17 cellular contexts compared by ENCODE assay signal in the genomic region with DNA sequence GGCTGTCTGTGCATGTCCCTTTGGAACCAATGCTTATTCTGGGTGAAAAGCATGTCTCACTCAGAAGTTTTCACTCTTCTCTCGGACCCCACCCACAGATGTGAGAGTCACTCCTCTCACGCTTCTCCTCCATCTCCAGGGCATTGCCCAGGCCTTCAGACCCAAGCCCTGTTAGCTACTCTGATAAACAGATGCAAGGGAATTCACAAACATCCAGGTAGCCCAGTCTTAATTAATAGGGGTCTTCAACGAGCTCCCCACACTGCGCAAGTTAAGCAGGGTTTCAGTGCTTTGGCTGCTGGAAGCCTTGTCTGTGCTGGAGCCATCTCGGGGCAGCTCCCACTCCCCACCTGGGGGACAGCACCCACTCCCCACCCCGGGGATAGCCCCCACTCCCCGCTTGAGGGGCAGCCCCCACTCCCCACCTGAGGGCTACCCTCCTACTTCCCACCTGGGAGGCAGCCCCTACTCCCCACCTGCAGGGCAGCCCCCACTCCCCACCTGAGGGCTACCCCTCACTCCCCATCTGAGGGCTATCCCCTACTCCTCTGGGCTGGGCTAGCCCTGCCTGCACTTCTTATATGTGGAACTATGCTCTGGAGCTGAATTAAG. TPM values are rescaled to one million over a fixed set of nuclear protein-coding genes. Genes with fewer than 3 reads are reported as not detected.
DNase-seq lines count a peak whose midpoint lies in the region; ATAC-seq and TF ChIP-seq lines count a peak whose summit lies in the region.
"Had no signal": no experiment of that assay in that cellular context is flagged by ENCODE, and none has a peak within 500 bp of the region (broad histone marks: within the 10 kb centered on the region; RNA-seq: fewer than 3 reads in every experiment).

No MANE protein-coding gene starts in this region.

- 92% methylated on average over 7 of the region's 7 CpGs for WGBS in right cardiac atrium

- no peaks in the 10 kb centered on the region for H3K79me2 ChIP-seq in fibroblast of lung (ENCODE audit: control insufficient read depth, insufficient read depth, low read length)
- H3K79me2 ChIP-seq in parathyroid adenoma, result no peaks in the 10 kb centered on the region

- peaks cover 14% of the 10 kb centered on the region for H3K4me1 ChIP-seq in right cardiac atrium (ENCODE audit: control insufficient read depth, insufficient read depth, low read length)
- H3K4me1 ChIP-seq in fibroblast of lung (ENCODE audit: control insufficient read depth, extremely low read depth, insufficient read depth, low read length), result peaks cover 20% of the 10 kb centered on the region
- no peaks in the 10 kb centered on the region for H3K4me1 ChIP-seq in parathyroid adenoma
- H3K4me1 ChIP-seq in uterus, result no peaks in the 10 kb centered on the region

- H3K36me3 ChIP-seq in fibroblast of lung (ENCODE audit: control insufficient read depth, insufficient read depth, low read length), result no peaks in the 10 kb centered on the region
- H3K36me3 ChIP-seq in parathyroid adenoma (ENCODE audit: control insufficient read depth, insufficient read depth, low read length), result no peaks in the 10 kb centered on the region
- H3K36me3 ChIP-seq in uterus, result no peaks in the 10 kb centered on the region
- no peaks in the 10 kb centered on the region for H3K36me3 ChIP-seq in brain microvascular endothelial cell (replicated peaks)

- TF ChIP-seq POLR2A in uterus (IDR thresholded peaks at IDR 0.05), result no peak

- intact Hi-C loops in right cardiac atrium (cut with DNase I) (no loop called here), left cardiac atrium (cut with DNase I) (no loop called here), uterus (cut with DNase I; ENCODE audit: low total_unique reads) (loop anchor here (10.0 kb wide), 1 partner anchor 175 kb away; no protein-coding TSS in a partner anchor)

- ATAC-seq in right cardiac atrium (no peak), left cardiac atrium (no peak)
- ATAC-seq: activated CD8-positive, alpha-beta memory T cell treated with anti-CD3 and anti-CD28 coated beads, Interleukin-2, amount 10 ng/mL, durations not matched to agents 7 days and 5 days had no signal

- in situ Hi-C loops in brain microvascular endothelial cell (cut with HindIII; ENCODE audit: low pct_ligation_motif_present, low sequenced_read_pairs), result no loop called here

- H3K9ac ChIP-seq in fibroblast of lung (ENCODE audit: insufficient read depth, low read length), result no peak overlapping the region
- H3K9ac ChIP-seq in parathyroid adenoma, result no peak overlapping the region

- H3K27me3 ChIP-seq in right cardiac atrium (ENCODE audit: control insufficient read depth, insufficient read depth) (no peaks in the 10 kb centered on the region), fibroblast of lung (ENCODE audit: control insufficient read depth, insufficient read depth, low read length) (no peaks in the 10 kb centered on the region), parathyroid adenoma (ENCODE audit: control insufficient read depth, insufficient read depth, low read length) (no peaks in the 10 kb centered on the region), uterus (no peaks in the 10 kb centered on the region), brain microvascular endothelial cell (replicated peaks) (no peaks in the 10 kb centered on the region)

- no peaks in the 10 kb centered on the region for H4K20me1 ChIP-seq in fibroblast of lung (ENCODE audit: control insufficient read depth, extremely low read depth, insufficient read depth, low read length)

- no peak for DNase-seq in right cardiac atrium
- DNase-seq in left cardiac atrium, result no peak
- DNase-seq in fibroblast of lung (ENCODE audit: low read depth in 2 of 2), result no peak
- DNase-seq in uterus, result no peak
- DNase-seq in brain microvascular endothelial cell, result no peak
- no peak for DNase-seq in DMS79 (lab: John Stamatoyannopoulos, UW)
- DNase-seq in NCI-H82 (lab: John Stamatoyannopoulos, UW), result no peak
- DNase-seq: activated CD4-positive, alpha-beta T cell treated with anti-CD3 and anti-CD28 coated beads for 48 hours; activated CD8-positive, alpha-beta memory T cell treated with anti-CD3 and anti-CD28 coated beads, Interleukin-2, amount 10 ng/mL, durations not matched to agents 7 days and 5 days; EL; islet precursor cell; NCI-H1105 treated with DMSO at 0.1 percent for 48 hours; NCI-H2107; SHP77 treated with DMSO at 0.1 percent for 48 hours; stimulated activated CD4-positive, alpha-beta T cell treated with anti-CD3 and anti-CD28 coated beads, Interleukin-4, amount 100 ng/mL, for 4 hours had no signal

- H3K27ac ChIP-seq in right cardiac atrium (ENCODE audit: low read length) (peak overlapping the region; percentile 96), fibroblast of lung (ENCODE audit: insufficient read depth, low read length) (peak overlapping the region; percentile 79), parathyroid adenoma (peak overlapping the region; percentile 42), uterus (peak overlapping the region; percentile 15 to 49), brain microvascular endothelial cell (no peak overlapping the region)
- H3K27ac ChIP-seq: A549 had no signal

- H3K9me3 ChIP-seq in right cardiac atrium (ENCODE audit: control insufficient read depth, low read length), result no peaks in the 10 kb centered on the region
- H3K9me3 ChIP-seq in fibroblast of lung (ENCODE audit: control insufficient read depth, insufficient read depth, low read depth, low read length), result no peaks in the 10 kb centered on the region
- no peaks in the 10 kb centered on the region for H3K9me3 ChIP-seq in parathyroid adenoma (ENCODE audit: control insufficient read depth, low read length)
- H3K9me3 ChIP-seq in uterus, result no peaks in the 10 kb centered on the region
- H3K9me3 ChIP-seq: A549 had no signal

- H3K4me3 ChIP-seq in right cardiac atrium (ENCODE audit: low read length) (no peak overlapping the region), fibroblast of lung (replicated peaks in 1 of 4; ENCODE audit: control extremely low read depth in 1 of 4, insufficient read depth in 1 of 4, low read depth in 3 of 4, low read length in 4 of 4) (no peak overlapping the region), parathyroid adenoma (ENCODE audit: low read depth, low read length) (no peak overlapping the region), uterus (no peak overlapping the region), brain microvascular endothelial cell (ENCODE audit: low read depth, low read length) (no peak overlapping the region)
- H3K4me3 ChIP-seq: A549 had no signal

- no peak overlapping the region for H2AFZ ChIP-seq in fibroblast of lung (ENCODE audit: low read length)
- H2AFZ ChIP-seq in parathyroid adenoma, result no peak overlapping the region

- H3K4me2 ChIP-seq in fibroblast of lung (ENCODE audit: extremely low read depth, insufficient read depth, low read length), result no peak overlapping the region
- H3K4me2 ChIP-seq in parathyroid adenoma (ENCODE audit: low read length), result no peak overlapping the region
- H3K4me2 ChIP-seq: A549 had no signal

- TF ChIP-seq CTCF in fibroblast of lung (conservative IDR thresholded peaks at IDR 0.05 in 1 of 2, IDR thresholded peaks at IDR 0.05 in 1 of 2; ENCODE audit: low read depth in 1 of 2, low read length in 2 of 2) (no peak), parathyroid adenoma (IDR thresholded peaks at IDR 0.05) (no peak), uterus (IDR thresholded peaks at IDR 0.05) (no peak), brain microvascular endothelial cell (IDR thresholded peaks at IDR 0.05; ENCODE audit: low read depth, low read length, missing control alignments) (no peak)

RNA-seq across cellular contexts. Expression of a gene that starts 8.7 kb away (rescaled TPM):
- total RNA-seq in right cardiac atrium (1 to 10 TPM in 1 of 4 donors, under 1 TPM in 3; 0.79 to 1.5 (median 0.90) TPM), left cardiac atrium (1 to 10 TPM in 1 of 2 donors, under 1 TPM in 1; 0.68 to 1.8 TPM), fibroblast of lung (under 0.01 TPM in 2 replicates), uterus (1 to 10 TPM in 2 of 4 donors, under 1 TPM in 2; under 0.01 to 3.8 (median 0.74) TPM)
- polyA plus RNA-seq in right cardiac atrium (0.81 TPM), fibroblast of lung (0.01 and 0.12 TPM in 2 replicates)
- 0.14 TPM in 1 of 2 replicates, not detected in the other for polyA plus RNA-seq in fibroblast of lung (2012)
- 0.15 and 0.16 TPM in 2 replicates for polyA minus RNA-seq in fibroblast of lung (ENCODE audit: low replicate concordance)

RNA-seq across cellular contexts. Expression of a gene that starts 39.9 kb away (rescaled TPM):
- total RNA-seq in right cardiac atrium (10 to 100 TPM; 21.9 to 25.7 (median 24.3) TPM), left cardiac atrium (10 to 100 TPM; 27.2 to 28.4 TPM), fibroblast of lung (9.8 and 14.2 TPM in 2 replicates), uterus (10 to 100 TPM in 3 of 4 donors, 1 to 10 TPM in 1; 5.1 to 64.7 (median 41.9) TPM)
- polyA plus RNA-seq in right cardiac atrium (13.2 TPM), fibroblast of lung (29.4 and 31.2 TPM in 2 replicates)
- polyA plus RNA-seq in fibroblast of lung (2012), result 15.0 and 20.0 TPM in 2 replicates
- 9.9 and 17.0 TPM in 2 replicates for polyA minus RNA-seq in fibroblast of lung (ENCODE audit: low replicate concordance)
